ENCODE assay signal across 11 cellular contexts in the genomic region with DNA sequence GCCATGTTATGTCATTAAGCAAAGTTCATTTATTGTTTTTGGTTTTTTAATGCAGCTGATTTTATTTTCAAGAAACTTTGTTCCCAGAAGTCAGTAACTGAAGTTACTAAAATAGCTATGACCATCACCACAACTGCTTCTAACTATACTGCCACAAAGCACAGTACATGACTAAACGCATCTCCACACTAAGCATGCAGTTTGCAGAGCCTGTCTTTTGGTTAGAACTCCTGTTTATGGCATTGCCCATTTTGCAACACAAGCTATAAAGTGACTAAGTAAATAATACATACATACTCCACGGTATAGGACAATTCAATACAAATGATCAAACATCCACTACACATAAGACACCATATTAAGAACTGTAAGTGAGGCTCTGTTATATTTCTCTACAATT.
DNase-seq lines count a peak whose midpoint lies in the region; ATAC-seq and TF ChIP-seq lines count a peak whose summit lies in the region.
"Had no signal": no experiment of that assay in that cellular context is flagged by ENCODE, and none has a peak within 500 bp of the region (broad histone marks: within the 10 kb centered on the region; RNA-seq: fewer than 3 reads in every experiment).

No MANE protein-coding gene starts in this region.

- no peaks in the 10 kb centered on the region for H3K27me3 ChIP-seq in right atrium auricular region
- H3K27me3 ChIP-seq in vagina: no peaks in the 10 kb centered on the region

- intact Hi-C loops in left ventricle myocardium superior (cut with micrococcal nuclease) (loop anchor here (10.0 kb wide), 1 partner anchor 48 kb away; no protein-coding TSS in a partner anchor), vagina (cut with DNase I) (no loop called here)

- DNase-seq in left ventricle myocardium superior: no peak
- no peak for DNase-seq in right atrium auricular region (ENCODE audit: low spot score)
- DNase-seq in OCI-M1 (lab: John Stamatoyannopoulos, UW): peak; percentile 12
- peak; percentile 13 for DNase-seq in fibroblast of the aortic adventitia (ENCODE audit: low read depth)
- DNase-seq in NOMO-1 treated with DMSO at 0.1 percent for 48 hours (lab: John Stamatoyannopoulos, UW; ENCODE audit: unreplicated experiment): no peak
- no peak for DNase-seq in vagina (ENCODE audit: extremely low spot score in 2 of 2)
- no peak for DNase-seq in GDM1 (lab: John Stamatoyannopoulos, UW)
- DNase-seq: NCI-H1092 treated with DMSO at 0.1 percent for 48 hours, NCI-H345 had no signal

- no peak for TF ChIP-seq CTCF in right atrium auricular region (IDR thresholded peaks at IDR 0.05)
- TF ChIP-seq CTCF in fibroblast of the aortic adventitia (IDR thresholded peaks at IDR 0.05; ENCODE audit: insufficient read depth, low read length): no peak
- TF ChIP-seq CTCF in vagina (IDR thresholded peaks at IDR 0.05): no peak

- H3K4me3 ChIP-seq in right atrium auricular region (no peak overlapping the region), fibroblast of the aortic adventitia (ENCODE audit: low read depth, low read length) (no peak overlapping the region), vagina (no peak overlapping the region)

- TF ChIP-seq POLR2A in vagina (IDR thresholded peaks at IDR 0.05): no peak

- peaks cover 0 to 14% of the 10 kb centered on the region in 2 donors for H3K4me1 ChIP-seq in right atrium auricular region
- peaks cover 34% of the 10 kb centered on the region for H3K4me1 ChIP-seq in vagina

- H3K27ac ChIP-seq in right atrium auricular region (no peak overlapping the region), vagina (no peak overlapping the region)

- ATAC-seq in left ventricle myocardium superior (peak; percentile 64), GM19351 (IDR thresholded peaks at IDR 0.05; ENCODE audit: unreplicated experiment) (no peak)
- ATAC-seq: sciatic nerve had no signal

- H3K36me3 ChIP-seq in right atrium auricular region (no peaks in the 10 kb centered on the region), vagina (no peaks in the 10 kb centered on the region)

- H3K9me3 ChIP-seq in right atrium auricular region (no peaks in the 10 kb centered on the region), vagina (no peaks in the 10 kb centered on the region)

Comparison
In these comparisons a context has a peak if more than half of its experiments do, and no peak if none do; other contexts are left out.
1. DNase-seq: peak in OCI-M1 (single experiment) and fibroblast of the aortic adventitia (single experiment); none in left ventricle myocardium superior (single experiment), right atrium auricular region (single experiment), NOMO-1 treated with DMSO at 0.1 percent for 48 hours (single experiment), vagina (0 of 2) and GDM1 (single experiment).